Comparison of ENCODE assay signal across 8 cellular contexts in the genomic region with DNA sequence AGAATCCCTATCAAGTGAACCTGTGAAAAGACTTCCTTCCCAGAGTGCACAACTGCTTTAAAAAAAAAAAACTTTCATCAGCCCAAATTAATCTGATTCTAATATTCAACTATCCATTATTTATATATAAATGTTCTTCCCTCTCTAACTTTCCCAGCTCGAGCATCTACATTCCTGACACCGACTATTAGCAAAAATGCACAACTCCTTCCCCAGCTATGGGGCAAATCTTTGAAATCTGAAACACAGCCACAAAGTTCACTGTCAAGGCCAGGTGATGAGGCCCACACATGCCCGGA. TPM values are rescaled to one million over a fixed set of nuclear protein-coding genes. Genes with fewer than 3 reads are reported as not detected.
DNase-seq lines count a peak whose midpoint lies in the region; ATAC-seq and TF ChIP-seq lines count a peak whose summit lies in the region.

No MANE protein-coding gene starts in this region.

- DNase-seq in stimulated activated naive CD8-positive, alpha-beta T cell treated with anti-CD3 and anti-CD28 coated beads, Interleukin-15, Interleukin-2, amounts not matched to agents 100 U/mL and 50 U/mL, for 24 hours, result no peak
- DNase-seq in brain microvascular endothelial cell (no peak), mesothelial cell of epicardium (ENCODE audit: low spot score in 2 of 2, unreplicated experiment in 2 of 2) (no peak), aorta (no peak), GF-D8 (lab: John Stamatoyannopoulos, UW) (no peak), middle frontal gyrus (ENCODE audit: extremely low spot score, low spot score) (no peak)

- H3K27me3 ChIP-seq in brain microvascular endothelial cell (replicated peaks) (no peaks in the 10 kb centered on the region), aorta (ENCODE audit: control insufficient read depth in 1 of 2, insufficient read depth in 2 of 2, low read length in 1 of 2) (no peaks in the 10 kb centered on the region)

- WGBS in aorta, 2 donors, result 3 to 7% methylated on average over 3 of the region's 3 CpGs

- H3K4me3 ChIP-seq in brain microvascular endothelial cell (ENCODE audit: low read depth, low read length) (peak overlapping the region; percentile 68), aorta (ENCODE audit: low read length in 2 of 2) (peak overlapping the region; percentile 96 to 100)

- no peaks in the 10 kb centered on the region for H3K9me3 Mint-ChIP-seq in stimulated activated naive CD8-positive, alpha-beta T cell treated with anti-CD3 and anti-CD28 coated beads, Interleukin-15, Interleukin-2, amounts not matched to agents 100 ng/mL and 50 ng/mL, for 24 hours
- H3K9me3 Mint-ChIP-seq in mesothelial cell of epicardium, result no peaks in the 10 kb centered on the region

- ATAC-seq in stimulated activated naive CD8-positive, alpha-beta T cell treated with anti-CD3 and anti-CD28 coated beads, Interleukin-15, Interleukin-2, amounts not matched to agents 100 U/mL and 50 U/mL, for 24 hours, result no peak
- ATAC-seq in aorta (ENCODE audit: low FRiP score) (no peak), GM21528 (IDR thresholded peaks at IDR 0.05; ENCODE audit: low FRiP score, unreplicated experiment) (no peak)

- peak overlapping the region; percentile 98 for H3K27ac Mint-ChIP-seq in stimulated activated naive CD8-positive, alpha-beta T cell treated with anti-CD3 and anti-CD28 coated beads, Interleukin-15, Interleukin-2, amounts not matched to agents 100 ng/mL and 50 ng/mL, for 24 hours
- peak overlapping the region; percentile 97 for H3K27ac Mint-ChIP-seq in mesothelial cell of epicardium

- no peaks in the 10 kb centered on the region for H3K36me3 Mint-ChIP-seq in stimulated activated naive CD8-positive, alpha-beta T cell treated with anti-CD3 and anti-CD28 coated beads, Interleukin-15, Interleukin-2, amounts not matched to agents 100 ng/mL and 50 ng/mL, for 24 hours (ENCODE audit: low read depth)
- H3K36me3 Mint-ChIP-seq in mesothelial cell of epicardium, result no peaks in the 10 kb centered on the region

- intact Hi-C loops in aorta (cut with DNase I), result loop anchor here in 1 of 2 donors (10.0 kb wide), 1 partner anchor 64 kb away; no protein-coding TSS in a partner anchor

- peak overlapping the region; percentile 90 for H3K4me3 Mint-ChIP-seq in stimulated activated naive CD8-positive, alpha-beta T cell treated with anti-CD3 and anti-CD28 coated beads, Interleukin-15, Interleukin-2, amounts not matched to agents 100 ng/mL and 50 ng/mL, for 24 hours
- peak overlapping the region; percentile 96 for H3K4me3 Mint-ChIP-seq in mesothelial cell of epicardium

- H3K27ac ChIP-seq in brain microvascular endothelial cell, result peak overlapping the region; percentile 46
- H3K27ac ChIP-seq in aorta (ENCODE audit: low read depth in 1 of 2, low read length in 2 of 2), result peak overlapping the region; percentile 52 to 83

- H3K4me1 Mint-ChIP-seq in stimulated activated naive CD8-positive, alpha-beta T cell treated with anti-CD3 and anti-CD28 coated beads, Interleukin-15, Interleukin-2, amounts not matched to agents 100 ng/mL and 50 ng/mL, for 24 hours (ENCODE audit: low read depth), result peaks cover 70% of the 10 kb centered on the region
- H3K4me1 Mint-ChIP-seq in mesothelial cell of epicardium, result peaks cover 52% of the 10 kb centered on the region

- H3K36me3 ChIP-seq in brain microvascular endothelial cell (replicated peaks) (no peaks in the 10 kb centered on the region), aorta (ENCODE audit: control insufficient read depth in 1 of 2, insufficient read depth in 2 of 2, low read length in 1 of 2) (no peaks in the 10 kb centered on the region)

- in situ Hi-C loops in brain microvascular endothelial cell (cut with HindIII; ENCODE audit: low pct_ligation_motif_present, low sequenced_read_pairs), result no loop called here

- TF ChIP-seq CTCF in brain microvascular endothelial cell (IDR thresholded peaks at IDR 0.05; ENCODE audit: low read depth, low read length, missing control alignments) (no peak), mesothelial cell of epicardium (IDR thresholded peaks at IDR 0.05; ENCODE audit: unreplicated experiment) (no peak)

- H3K4me1 ChIP-seq in aorta (ENCODE audit: control insufficient read depth in 1 of 2, insufficient read depth in 2 of 2, low read length in 2 of 2), result peaks cover 0 to 5% of the 10 kb centered on the region in 2 donors

- no peaks in the 10 kb centered on the region for H3K27me3 Mint-ChIP-seq in stimulated activated naive CD8-positive, alpha-beta T cell treated with anti-CD3 and anti-CD28 coated beads, Interleukin-15, Interleukin-2, amounts not matched to agents 100 ng/mL and 50 ng/mL, for 24 hours
- no peaks in the 10 kb centered on the region for H3K27me3 Mint-ChIP-seq in mesothelial cell of epicardium (ENCODE audit: low read depth)

- H3K9me3 ChIP-seq in aorta (ENCODE audit: control insufficient read depth, low read length), result no peaks in the 10 kb centered on the region

RNA-seq across cellular contexts. Expression of a gene that starts 2.3 kb away (rescaled TPM):
- total RNA-seq in mesothelial cell of epicardium (102 to 110 TPM (median 106 TPM) in 3 replicates), aorta (10 to 100 TPM; 67.4 to 84.0 TPM)
- polyA plus RNA-seq in aorta, result 10 to 100 TPM; 12.0 to 30.4 TPM
